Comparison of ENCODE assay signal across 14 cellular contexts in genomic region chr4:101258782-101259353, GRCh38.
DNase-seq lines count a peak whose midpoint lies in the region; ATAC-seq and TF ChIP-seq lines count a peak whose summit lies in the region.
"Had no signal": no experiment of that assay in that cellular context is flagged by ENCODE, and none has a peak within 500 bp of the region (broad histone marks: within the 10 kb centered on the region; RNA-seq: fewer than 3 reads in every experiment).

No MANE protein-coding gene starts in this region.

- H3K9me3 Mint-ChIP-seq in activated CD4-positive, alpha-beta T cell treated with anti-CD3 and anti-CD28 coated beads for 36 hours (ENCODE audit: low read depth), result no peaks in the 10 kb centered on the region

- no peaks in the 10 kb centered on the region for H3K9me3 ChIP-seq in neutrophil
- H3K9me3 ChIP-seq in psoas muscle, result no peaks in the 10 kb centered on the region
- H3K9me3 ChIP-seq: SK-N-SH had no signal

- intact Hi-C loops in activated CD4-positive, alpha-beta T cell treated with anti-CD3 and anti-CD28 coated beads for 36 hours (cut with DNase I, micrococcal nuclease), result no loop called here
- intact Hi-C loops in psoas muscle (cut with DNase I), result no loop called here

- H3K36me3 Mint-ChIP-seq in activated CD4-positive, alpha-beta T cell treated with anti-CD3 and anti-CD28 coated beads for 36 hours (ENCODE audit: low read depth), result no peaks in the 10 kb centered on the region

- H3K4me3 ChIP-seq in neutrophil (ENCODE audit: low read depth in 1 of 2, low read length in 1 of 2) (no peak overlapping the region), psoas muscle (no peak overlapping the region)
- H3K4me3 ChIP-seq: lung had no signal

- H3K4me1 Mint-ChIP-seq in activated CD4-positive, alpha-beta T cell treated with anti-CD3 and anti-CD28 coated beads for 36 hours, result peaks cover 22% of the 10 kb centered on the region

- no peak for DNase-seq in activated CD4-positive, alpha-beta T cell treated with anti-CD3 and anti-CD28 coated beads for 36 hours
- no peak for DNase-seq in activated CD4-positive, alpha-beta T cell treated with anti-CD3 and anti-CD28 coated beads, Interleukin-2, amount 50 U/mL, for 4 hours
- DNase-seq in NCI-H187 treated with DMSO at 0.1 percent for 48 hours (lab: John Stamatoyannopoulos, UW) (no peak), MV-4-11 (lab: John Stamatoyannopoulos, UW) (no peak), psoas muscle (no peak)
- DNase-seq: activated CD4-positive, alpha-beta T cell treated with anti-CD3 and anti-CD28 coated beads, Interleukin-2, amount 50 U/mL, for 48 hours; hypothalamus; NCI-H446; SK-N-SH; stimulated activated CD4-positive, alpha-beta T cell treated with anti-CD3 and anti-CD28 coated beads, Interleukin-4, amount 100 ng/mL, for 24 hours had no signal

- H3K27ac ChIP-seq in VCaP (peak overlapping the region; percentile 84), neutrophil (peak overlapping the region; percentile 75), psoas muscle (no peak overlapping the region)

- H3K36me3 ChIP-seq in neutrophil, result no peaks in the 10 kb centered on the region
- H3K36me3 ChIP-seq in psoas muscle (ENCODE audit: insufficient read depth in 1 of 2, low read depth in 1 of 2), result no peaks in the 10 kb centered on the region

- WGBS in psoas muscle, 3 donors, result 51 to 59% (median 56%) methylated on average over 3 of the region's 3 CpGs

- POLR2A ChIA-PET in activated CD4-positive, alpha-beta T cell treated with anti-CD3 and anti-CD28 coated beads for 36 hours (lab: Charles Lee), result no interaction called here

- no peak overlapping the region for H3K27ac Mint-ChIP-seq in activated CD4-positive, alpha-beta T cell treated with anti-CD3 and anti-CD28 coated beads for 36 hours

- ATAC-seq in activated CD4-positive, alpha-beta T cell treated with anti-CD3 and anti-CD28 coated beads for 36 hours, result peak; percentile 58
- ATAC-seq in HG03439 (IDR thresholded peaks at IDR 0.05; ENCODE audit: unreplicated experiment) (peak; percentile 42), psoas muscle (no peak)

- H3K27me3 ChIP-seq in neutrophil, result no peaks in the 10 kb centered on the region
- no peaks in the 10 kb centered on the region for H3K27me3 ChIP-seq in psoas muscle (ENCODE audit: insufficient read depth in 3 of 3, low read length in 2 of 3)

- H3K27me3 Mint-ChIP-seq in activated CD4-positive, alpha-beta T cell treated with anti-CD3 and anti-CD28 coated beads for 36 hours, result no peaks in the 10 kb centered on the region

- H3K4me1 ChIP-seq in neutrophil (ENCODE audit: control insufficient read depth in 1 of 2, insufficient read depth in 1 of 2, low read depth in 1 of 2, low read length in 1 of 2) (peaks cover 19 to 32% of the 10 kb centered on the region in 2 experiments), psoas muscle (peaks cover 35% of the 10 kb centered on the region)

- TF ChIP-seq CTCF in VCaP (conservative IDR thresholded peaks at IDR 0.05) (no peak), neutrophil (IDR thresholded peaks at IDR 0.05) (no peak), psoas muscle (IDR thresholded peaks at IDR 0.05) (no peak)

- CTCF ChIA-PET in activated CD4-positive, alpha-beta T cell treated with anti-CD3 and anti-CD28 coated beads for 36 hours (lab: Charles Lee), result interaction anchor here (0.6 kb wide), 1 partner anchor 1008 kb away, joined by 3 read pairs; no protein-coding TSS in a partner anchor

- no peak overlapping the region for H3K4me3 Mint-ChIP-seq in activated CD4-positive, alpha-beta T cell treated with anti-CD3 and anti-CD28 coated beads for 36 hours

Comparison
In these comparisons a context has a peak if more than half of its experiments do, and no peak if none do; other contexts are left out.
1. ATAC-seq: peak in activated CD4-positive, alpha-beta T cell treated with anti-CD3 and anti-CD28 coated beads for 36 hours (single experiment) and HG03439 (single experiment); none in psoas muscle (0 of 4).